ENCODE assay signal across 10 cellular contexts in the genomic region with DNA sequence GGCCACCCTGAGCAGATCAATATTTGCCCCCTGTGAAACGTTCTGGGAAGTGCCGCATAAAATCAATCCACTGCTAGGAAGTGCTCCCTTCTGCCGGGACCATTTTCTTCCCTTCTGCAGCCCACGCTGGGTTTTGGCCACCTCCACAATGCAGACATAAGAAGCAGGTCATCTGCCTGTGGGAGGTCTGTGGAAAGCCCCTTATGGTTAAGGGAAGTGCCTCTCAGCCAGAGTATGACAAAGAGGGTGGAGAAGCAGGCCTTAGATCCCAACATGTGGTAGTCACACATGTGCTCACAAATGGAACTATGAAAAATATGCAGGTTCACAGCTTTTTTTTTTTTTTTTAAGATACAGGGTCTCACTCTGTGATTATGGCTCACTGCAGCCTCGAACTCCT.
DNase-seq lines count a peak whose midpoint lies in the region; ATAC-seq lines count a peak whose summit lies in the region.
"Had no signal": no experiment of that assay in that cellular context is flagged by ENCODE, and none has a peak within 500 bp of the region (broad histone marks: within the 10 kb centered on the region; RNA-seq: fewer than 3 reads in every experiment).

No MANE protein-coding gene starts in this region.

- intact Hi-C loops in naive thymus-derived CD4-positive, alpha-beta T cell (cut with micrococcal nuclease): no loop called here

- H3K27ac Mint-ChIP-seq in activated naive CD8-positive, alpha-beta T cell treated with anti-CD3 and anti-CD28 coated beads for 36 hours: no peak overlapping the region
- H3K27ac Mint-ChIP-seq in naive thymus-derived CD4-positive, alpha-beta T cell: no peak overlapping the region

- no peak overlapping the region for H3K27ac ChIP-seq in naive thymus-derived CD4-positive, alpha-beta T cell (ENCODE audit: low read depth, low read length)

- no peaks in the 10 kb centered on the region for H3K27me3 ChIP-seq in naive thymus-derived CD4-positive, alpha-beta T cell (ENCODE audit: control insufficient read depth in 2 of 2, insufficient read depth in 2 of 2, low read length in 2 of 2)
- H3K27me3 ChIP-seq: suprapubic skin had no signal

- DNase-seq in EL (peak; percentile 72), dermis blood vessel endothelial cell (no peak), NCI-H1105 treated with DMSO at 0.1 percent for 48 hours (lab: John Stamatoyannopoulos, UW) (no peak), HuH-7 (ENCODE audit: low spot score) (no peak)
- peak; percentile 7 for DNase-seq in activated naive CD8-positive, alpha-beta T cell treated with anti-CD3 and anti-CD28 coated beads for 36 hours
- DNase-seq in naive thymus-derived CD4-positive, alpha-beta T cell: no peak
- no peak for DNase-seq in stimulated activated CD4-positive, alpha-beta T cell treated with anti-CD3 and anti-CD28 coated beads, Interleukin-4, amount 100 ng/mL, for 4 hours
- DNase-seq: GOT3 had no signal

- peaks cover 43% of the 10 kb centered on the region for H3K27me3 Mint-ChIP-seq in activated naive CD8-positive, alpha-beta T cell treated with anti-CD3 and anti-CD28 coated beads for 36 hours
- peaks cover 19 to 35% (median 33%) of the 10 kb centered on the region in 5 donors for H3K27me3 Mint-ChIP-seq in naive thymus-derived CD4-positive, alpha-beta T cell

- H3K9me3 ChIP-seq in naive thymus-derived CD4-positive, alpha-beta T cell (ENCODE audit: control insufficient read depth in 2 of 3, low read length in 3 of 3): no peaks in the 10 kb centered on the region
- H3K9me3 ChIP-seq: suprapubic skin had no signal

- POLR2A ChIA-PET in naive thymus-derived CD4-positive, alpha-beta T cell (lab: Charles Lee): no interaction called here

- no peak overlapping the region for H3K4me3 ChIP-seq in naive thymus-derived CD4-positive, alpha-beta T cell (ENCODE audit: low read length)

- H3K36me3 ChIP-seq in naive thymus-derived CD4-positive, alpha-beta T cell (ENCODE audit: control insufficient read depth in 2 of 3, insufficient read depth in 3 of 3, low read length in 3 of 3): no peaks in the 10 kb centered on the region
- H3K36me3 ChIP-seq: suprapubic skin had no signal

- peak; percentile 32 for ATAC-seq in HG02678 (IDR thresholded peaks at IDR 0.05; ENCODE audit: unreplicated experiment)
- ATAC-seq in naive thymus-derived CD4-positive, alpha-beta T cell: peak; percentile 50

- H3K4me3 Mint-ChIP-seq in activated naive CD8-positive, alpha-beta T cell treated with anti-CD3 and anti-CD28 coated beads for 36 hours: no peak overlapping the region
- H3K4me3 Mint-ChIP-seq in naive thymus-derived CD4-positive, alpha-beta T cell: peak overlapping the region in 4 of 10 donors; percentile 30 to 72 (median 30)

- CTCF ChIA-PET in naive thymus-derived CD4-positive, alpha-beta T cell (lab: Charles Lee): interaction anchor here (1.4 kb wide), 1 partner anchor 8 kb away, joined by 3 read pairs; no protein-coding TSS in a partner anchor

- peaks cover 28% of the 10 kb centered on the region for H3K4me1 Mint-ChIP-seq in activated naive CD8-positive, alpha-beta T cell treated with anti-CD3 and anti-CD28 coated beads for 36 hours
- peaks cover 7 to 14% (median 12%) of the 10 kb centered on the region in 7 donors for H3K4me1 Mint-ChIP-seq in naive thymus-derived CD4-positive, alpha-beta T cell

- H3K9me3 Mint-ChIP-seq in activated naive CD8-positive, alpha-beta T cell treated with anti-CD3 and anti-CD28 coated beads for 36 hours: no peaks in the 10 kb centered on the region
- H3K9me3 Mint-ChIP-seq in naive thymus-derived CD4-positive, alpha-beta T cell: peaks cover 0 to 1% (median 0%) of the 10 kb centered on the region in 11 donors

- H3K36me3 Mint-ChIP-seq in activated naive CD8-positive, alpha-beta T cell treated with anti-CD3 and anti-CD28 coated beads for 36 hours: no peaks in the 10 kb centered on the region
- no peaks in the 10 kb centered on the region for H3K36me3 Mint-ChIP-seq in naive thymus-derived CD4-positive, alpha-beta T cell

- H3K4me1 ChIP-seq in naive thymus-derived CD4-positive, alpha-beta T cell (ENCODE audit: control insufficient read depth in 2 of 2, insufficient read depth in 2 of 2, low read length in 2 of 2): peaks cover 5 to 8% of the 10 kb centered on the region in 2 donors

Comparison
In these comparisons a context has a peak if more than half of its experiments do, and no peak if none do; other contexts are left out.
1. DNase-seq: peak in EL (single experiment) and activated naive CD8-positive, alpha-beta T cell treated with anti-CD3 and anti-CD28 coated beads for 36 hours (single experiment); none in naive thymus-derived CD4-positive, alpha-beta T cell (0 of 9), dermis blood vessel endothelial cell (single experiment), stimulated activated CD4-positive, alpha-beta T cell treated with anti-CD3 and anti-CD28 coated beads, Interleukin-4, amount 100 ng/mL, for 4 hours (0 of 2), NCI-H1105 treated with DMSO at 0.1 percent for 48 hours (single experiment) and HuH-7 (single experiment).